13 cellular contexts compared by ENCODE assay signal in genomic region chr1:198024782-198025181, GRCh38.
DNase-seq lines count a peak whose midpoint lies in the region; ATAC-seq, FAIRE-seq and TF ChIP-seq lines count a peak whose summit lies in the region.
"Had no signal": no experiment of that assay in that cellular context is flagged by ENCODE, and none has a peak within 500 bp of the region (broad histone marks: within the 10 kb centered on the region; RNA-seq: fewer than 3 reads in every experiment).

No MANE protein-coding gene starts in this region.

- no peak for TF ChIP-seq EP300 in A549 (IDR thresholded peaks at IDR 0.05)

- H3K27ac ChIP-seq in A549: no peak overlapping the region
- H3K27ac ChIP-seq in RWPE1: no peak overlapping the region
- H3K27ac ChIP-seq: BLaER1, psoas muscle had no signal

- no peaks in the 10 kb centered on the region for H3K9me3 ChIP-seq in A549
- H3K9me3 ChIP-seq: BLaER1, psoas muscle had no signal

- H3K4me1 Mint-ChIP-seq in glutamatergic neuron (ENCODE audit: low read depth, unreplicated experiment): no peaks in the 10 kb centered on the region
- H3K4me1 Mint-ChIP-seq: immature natural killer cell had no signal

- TF ChIP-seq CTCF in A549 (IDR thresholded peaks at IDR 0.05) (no peak), RWPE1 (conservative IDR thresholded peaks at IDR 0.05; ENCODE audit: low read depth) (no peak), glutamatergic neuron (IDR thresholded peaks at IDR 0.05; ENCODE audit: partially characterized antibody, unreplicated experiment) (no peak), omental fat pad (IDR thresholded peaks at IDR 0.05) (no peak)

- no peak for FAIRE-seq in A549 (lab: Jason Lieb, UNC)

- CTCF ChIA-PET in A549 (lab: Yijun Ruan, JAX) (interaction anchor here (1.2 kb wide), 1 partner anchor 33 kb away, joined by 3 read pairs; no protein-coding TSS in a partner anchor), RWPE1 (lab: Yijun Ruan, JAX) (interaction anchor here (0.7 kb wide), 2 partner anchors 258 to 623 kb away, joined by 3 read pairs; no protein-coding TSS in a partner anchor)

- H3K4me3 Mint-ChIP-seq in glutamatergic neuron (ENCODE audit: unreplicated experiment): no peak overlapping the region
- H3K4me3 Mint-ChIP-seq: immature natural killer cell had no signal

- H3K36me3 Mint-ChIP-seq in glutamatergic neuron (ENCODE audit: unreplicated experiment): no peaks in the 10 kb centered on the region
- H3K36me3 Mint-ChIP-seq: immature natural killer cell had no signal

- TF ChIP-seq RAD21 in A549 (conservative IDR thresholded peaks at IDR 0.05 in 1 of 2, IDR thresholded peaks at IDR 0.05 in 1 of 2): no peak

- H3K27ac Mint-ChIP-seq in glutamatergic neuron (ENCODE audit: unreplicated experiment): peak overlapping the region; percentile 2
- H3K27ac Mint-ChIP-seq: immature natural killer cell had no signal

- ATAC-seq in A549: peak in 1 of 2 experiments; percentile 59; a peak in 2 of 6 replicates
- ATAC-seq in omental fat pad (ENCODE audit: low FRiP score): no peak
- no peak for ATAC-seq in GM18868 (IDR thresholded peaks at IDR 0.05; ENCODE audit: unreplicated experiment)
- ATAC-seq: psoas muscle had no signal

- no peak overlapping the region for H3K4me3 ChIP-seq in A549
- H3K4me3 ChIP-seq: BLaER1, psoas muscle had no signal

- TF ChIP-seq POLR2A in A549 (IDR thresholded peaks at IDR 0.05; ENCODE audit: low read length): no peak

- no peaks in the 10 kb centered on the region for H3K27me3 Mint-ChIP-seq in glutamatergic neuron (ENCODE audit: unreplicated experiment)

- peaks cover 7% of the 10 kb centered on the region; the same call in 1 of the 3 replicates for H3K4me1 ChIP-seq in A549
- H3K4me1 ChIP-seq: BLaER1, psoas muscle had no signal

- H3K4me2 ChIP-seq in A549: 0 out of 3 replicates have a peak overlapping the region, but pooled peaks have one; percentile 8
- H3K4me2 ChIP-seq: BLaER1 had no signal

- H3K9me3 Mint-ChIP-seq in glutamatergic neuron (ENCODE audit: unreplicated experiment): peaks cover 2% of the 10 kb centered on the region
- H3K9me3 Mint-ChIP-seq: immature natural killer cell had no signal

- DNase-seq in A549 (ENCODE audit: low read depth in 1 of 2, low spot score in 1 of 2) (no peak), EL (peak; percentile 25), RWPE1 (ENCODE audit: low spot score) (peak; percentile 74), glutamatergic neuron (no peak), RPMI8226 (no peak), omental fat pad (ENCODE audit: low spot score) (no peak), NCI-H510A (lab: John Stamatoyannopoulos, UW) (no peak)
- DNase-seq: immature natural killer cell; NCI-H2081 treated with DMSO at 0.1 percent for 48 hours; psoas muscle; stimulated activated CD4-positive, alpha-beta T cell treated with anti-CD3 and anti-CD28 coated beads, Interleukin-4, amount 100 ng/mL, for 1 hour had no signal

- POLR2A ChIA-PET in A549 (lab: Yijun Ruan, JAX) (interaction anchor here (0.6 kb wide), 1 partner anchor 108 kb away, joined by 3 read pairs; no protein-coding TSS in a partner anchor), RWPE1 (lab: Yijun Ruan, JAX; ENCODE audit: low non-redundant PET) (no interaction called here)

TF ChIP-seq in A549, 52 proteins besides CTCF, POLR2A, EP300 and RAD21:
- TF ChIP-seq EHF (CRISPR knock-in tag; IDR thresholded peaks at IDR 0.05) (no peak), PHF8 (IDR thresholded peaks at IDR 0.05; ENCODE audit: borderline replicate concordance, low read depth) (no peak), EHMT2 (IDR thresholded peaks at IDR 0.05; ENCODE audit: low read depth) (no peak), CBX2 (IDR thresholded peaks at IDR 0.05; ENCODE audit: borderline replicate concordance, low read depth) (no peak), TFCP2L1 (CRISPR knock-in tag; IDR thresholded peaks at IDR 0.05) (no peak), CHD2 (IDR thresholded peaks at IDR 0.05; ENCODE audit: low read length, partially characterized antibody) (no peak), E2F6 (IDR thresholded peaks at IDR 0.05; ENCODE audit: borderline replicate concordance, low read depth) (no peak)

Comparison
In these comparisons a context has a peak if more than half of its experiments do, and no peak if none do; other contexts are left out.
1. DNase-seq: peak in EL (single experiment) and RWPE1 (single experiment); none in A549 (0 of 2), glutamatergic neuron (single experiment), RPMI8226 (single experiment), omental fat pad (single experiment) and NCI-H510A (single experiment).